ENCODE assay signal across 28 cellular contexts in genomic region chr20:52064936-52065335, GRCh38.
"Had no signal": no experiment of that assay in that cellular context is flagged by ENCODE, and none has a peak within 500 bp of the region (broad histone marks: within the 10 kb centered on the region; RNA-seq: fewer than 3 reads in every experiment).

No MANE protein-coding gene starts in this region.

- H3K27ac Mint-ChIP-seq: dendritic cell treated with granulocyte-macrophage colony-stimulating factor and Interleukin-4, amounts not matched to agents 40 ng/mL and 50 ng/mL, for 4 days; endodermal cell had no signal

- H3K4me3 Mint-ChIP-seq: dendritic cell treated with granulocyte-macrophage colony-stimulating factor and Interleukin-4, amounts not matched to agents 40 ng/mL and 50 ng/mL, for 4 days; effector memory CD8-positive, alpha-beta T cell; endodermal cell had no signal

- H3K27ac ChIP-seq: colonic mucosa, coronary artery, dorsolateral prefrontal cortex, epithelial cell of prostate, esophagus squamous epithelium, foreskin keratinocyte, gastrocnemius medialis, gastroesophageal sphincter, heart left ventricle, heart right ventricle had no signal

- FAIRE-seq: colon, endometrium, endothelial cell of umbilical vein, frontal cortex had no signal

- H3K36me3 ChIP-seq: colonic mucosa, esophagus squamous epithelium, gastrocnemius medialis, gastroesophageal sphincter, heart left ventricle, heart right ventricle had no signal

- H3K4me1 ChIP-seq: colonic mucosa, esophagus squamous epithelium, foreskin keratinocyte, gastrocnemius medialis, gastroesophageal sphincter had no signal

- ATAC-seq: effector memory CD8-positive, alpha-beta T cell; esophagus mucosa; foreskin keratinocyte; gastrocnemius medialis; gastroesophageal sphincter; heart left ventricle; heart right ventricle had no signal

- H3K27me3 Mint-ChIP-seq: dendritic cell treated with granulocyte-macrophage colony-stimulating factor and Interleukin-4, amounts not matched to agents 40 ng/mL and 50 ng/mL, for 4 days; effector memory CD8-positive, alpha-beta T cell had no signal

- H3K9me3 Mint-ChIP-seq: dendritic cell treated with granulocyte-macrophage colony-stimulating factor and Interleukin-4, amounts not matched to agents 40 ng/mL and 50 ng/mL, for 4 days had no signal

- DNase-seq: colonic mucosa; cortex of kidney; dermis blood vessel endothelial cell; dorsolateral prefrontal cortex; effector CD4-positive, alpha-beta T cell; effector CD8-positive, alpha-beta T cell; effector memory CD4-positive, alpha-beta T cell; effector memory CD8-positive, alpha-beta T cell; endodermal cell; erythroblast; esophagus squamous epithelium; foreskin fibroblast; foreskin keratinocyte; foreskin melanocyte; gastrocnemius medialis; glutamatergic neuron; head of caudate nucleus; heart left ventricle; heart right ventricle had no signal

- H3K9me3 ChIP-seq: colonic mucosa, esophagus squamous epithelium, gastrocnemius medialis, gastroesophageal sphincter, heart left ventricle had no signal

- H3K4me3 ChIP-seq: colonic mucosa, coronary artery, dorsolateral prefrontal cortex, esophagus squamous epithelium, gastrocnemius medialis, gastroesophageal sphincter, heart left ventricle, heart right ventricle had no signal

- H3K27me3 ChIP-seq: colonic mucosa, dorsolateral prefrontal cortex, esophagus squamous epithelium, foreskin keratinocyte, gastrocnemius medialis, gastroesophageal sphincter, heart left ventricle, heart right ventricle had no signal
